12 cellular contexts compared by ENCODE assay signal in the genomic region with DNA sequence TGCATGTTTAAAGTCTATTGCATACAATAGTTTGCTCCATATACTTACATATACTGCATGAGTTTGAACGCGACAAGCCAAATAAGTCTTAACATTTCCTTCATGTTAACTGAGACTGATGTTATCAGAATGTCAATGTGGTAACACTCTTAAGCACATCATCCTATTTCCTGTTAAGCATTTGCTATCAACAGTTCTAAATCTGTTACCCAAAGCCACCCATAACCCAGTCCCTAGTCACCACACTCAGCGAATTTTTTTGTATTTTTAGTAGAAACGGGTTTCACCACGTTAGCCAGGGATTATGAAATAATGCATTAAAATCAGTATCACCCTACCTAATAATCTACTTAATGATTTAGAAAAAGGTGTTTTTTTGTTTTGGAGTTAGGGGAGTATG.
DNase-seq lines count a peak whose midpoint lies in the region; ATAC-seq lines count a peak whose summit lies in the region.
"Had no signal": no experiment of that assay in that cellular context is flagged by ENCODE, and none has a peak within 500 bp of the region (broad histone marks: within the 10 kb centered on the region; RNA-seq: fewer than 3 reads in every experiment).

No MANE protein-coding gene starts in this region.

- peak; percentile 76 for ATAC-seq in stimulated activated naive CD8-positive, alpha-beta T cell treated with anti-CD3 and anti-CD28 coated beads, Interleukin-15, amount 100 ng/mL, for 72 hours
- ATAC-seq in HG02884 (IDR thresholded peaks at IDR 0.05; ENCODE audit: unreplicated experiment): no peak

- H3K27me3 Mint-ChIP-seq in activated naive CD4-positive, alpha-beta T cell treated with anti-CD3 and anti-CD28 coated beads, Interleukin-2, amount 10 ng/mL, durations not matched to agents 7 days and 5 days: no peaks in the 10 kb centered on the region
- H3K27me3 Mint-ChIP-seq in T-helper 1 cell treated with Interleukin-12 subunit alpha and Interleukin-12 subunit beta and Interleukin-4 antibody, amounts not matched to agents 30 μg/mL and 1 μg/mL, for 36 hours (ENCODE audit: low read depth): no peaks in the 10 kb centered on the region
- no peaks in the 10 kb centered on the region for H3K27me3 Mint-ChIP-seq in stimulated activated naive CD8-positive, alpha-beta T cell treated with anti-CD3 and anti-CD28 coated beads, Interleukin-15, amount 100 ng/mL, for 72 hours

- H3K9me3 Mint-ChIP-seq in activated naive CD4-positive, alpha-beta T cell treated with anti-CD3 and anti-CD28 coated beads, Interleukin-2, amount 10 ng/mL, durations not matched to agents 7 days and 5 days: no peaks in the 10 kb centered on the region
- no peaks in the 10 kb centered on the region for H3K9me3 Mint-ChIP-seq in T-helper 1 cell treated with Interleukin-12 subunit alpha and Interleukin-12 subunit beta and Interleukin-4 antibody, amounts not matched to agents 30 μg/mL and 1 μg/mL, for 36 hours
- no peaks in the 10 kb centered on the region for H3K9me3 Mint-ChIP-seq in stimulated activated naive CD8-positive, alpha-beta T cell treated with anti-CD3 and anti-CD28 coated beads, Interleukin-15, amount 100 ng/mL, for 72 hours

- H3K4me3 ChIP-seq in effector memory CD4-positive, alpha-beta T cell (ENCODE audit: insufficient read depth, low read depth, low read length, poor library complexity, severe bottlenecking): no peak overlapping the region
- H3K4me3 ChIP-seq: coronary artery had no signal

- peak overlapping the region; percentile 31 for H3K4me3 Mint-ChIP-seq in activated naive CD4-positive, alpha-beta T cell treated with anti-CD3 and anti-CD28 coated beads, Interleukin-2, amount 10 ng/mL, durations not matched to agents 7 days and 5 days
- peak overlapping the region; percentile 63 for H3K4me3 Mint-ChIP-seq in T-helper 1 cell treated with Interleukin-12 subunit alpha and Interleukin-12 subunit beta and Interleukin-4 antibody, amounts not matched to agents 30 μg/mL and 1 μg/mL, for 36 hours
- peak overlapping the region in 1 of 2 donors; percentile 10 for H3K4me3 Mint-ChIP-seq in stimulated activated naive CD8-positive, alpha-beta T cell treated with anti-CD3 and anti-CD28 coated beads, Interleukin-15, amount 100 ng/mL, for 72 hours

- peaks cover 74% of the 10 kb centered on the region for H3K36me3 ChIP-seq in effector memory CD4-positive, alpha-beta T cell (ENCODE audit: control insufficient read depth, insufficient read depth, low read length)

- H3K27me3 ChIP-seq in effector memory CD4-positive, alpha-beta T cell (replicated peaks; ENCODE audit: control insufficient read depth, insufficient read depth, low read length, poor library complexity, severe bottlenecking): no peaks in the 10 kb centered on the region

- peaks cover 68% of the 10 kb centered on the region for H3K36me3 Mint-ChIP-seq in activated naive CD4-positive, alpha-beta T cell treated with anti-CD3 and anti-CD28 coated beads, Interleukin-2, amount 10 ng/mL, durations not matched to agents 7 days and 5 days
- H3K36me3 Mint-ChIP-seq in T-helper 1 cell treated with Interleukin-12 subunit alpha and Interleukin-12 subunit beta and Interleukin-4 antibody, amounts not matched to agents 30 μg/mL and 1 μg/mL, for 36 hours (ENCODE audit: low read depth): peaks cover 61% of the 10 kb centered on the region

- H3K27ac Mint-ChIP-seq in activated naive CD4-positive, alpha-beta T cell treated with anti-CD3 and anti-CD28 coated beads, Interleukin-2, amount 10 ng/mL, durations not matched to agents 7 days and 5 days: peak overlapping the region; percentile 98
- peak overlapping the region; percentile 85 for H3K27ac Mint-ChIP-seq in T-helper 1 cell treated with Interleukin-12 subunit alpha and Interleukin-12 subunit beta and Interleukin-4 antibody, amounts not matched to agents 30 μg/mL and 1 μg/mL, for 36 hours
- peak overlapping the region; percentile 83 to 89 for H3K27ac Mint-ChIP-seq in stimulated activated naive CD8-positive, alpha-beta T cell treated with anti-CD3 and anti-CD28 coated beads, Interleukin-15, amount 100 ng/mL, for 72 hours

- peaks cover 66% of the 10 kb centered on the region for H3K4me1 Mint-ChIP-seq in activated naive CD4-positive, alpha-beta T cell treated with anti-CD3 and anti-CD28 coated beads, Interleukin-2, amount 10 ng/mL, durations not matched to agents 7 days and 5 days
- peaks cover 49% of the 10 kb centered on the region for H3K4me1 Mint-ChIP-seq in T-helper 1 cell treated with Interleukin-12 subunit alpha and Interleukin-12 subunit beta and Interleukin-4 antibody, amounts not matched to agents 30 μg/mL and 1 μg/mL, for 36 hours (ENCODE audit: low read depth)
- peaks cover 67% of the 10 kb centered on the region for H3K4me1 Mint-ChIP-seq in stimulated activated naive CD8-positive, alpha-beta T cell treated with anti-CD3 and anti-CD28 coated beads, Interleukin-15, amount 100 ng/mL, for 72 hours

- no peaks in the 10 kb centered on the region for H3K9me3 ChIP-seq in effector memory CD4-positive, alpha-beta T cell (ENCODE audit: control insufficient read depth, low read length)

- no peak for DNase-seq in activated naive CD4-positive, alpha-beta T cell treated with anti-CD3 and anti-CD28 coated beads, Interleukin-2, amount 10 ng/mL, durations not matched to agents 7 days and 5 days
- no peak for DNase-seq in activated naive CD4-positive, alpha-beta T cell treated with anti-CD3 and anti-CD28 coated beads, Interleukin-2, amount 50 U/mL, for 16 hours
- DNase-seq in effector memory CD4-positive, alpha-beta T cell: no peak
- no peak for DNase-seq in stimulated activated naive CD8-positive, alpha-beta T cell treated with anti-CD3 and anti-CD28 coated beads, Interleukin-15, amount 100 ng/mL, for 72 hours
- DNase-seq in AG08395 (ENCODE audit: low spot score): no peak
- DNase-seq in NCI-H1417 treated with DMSO at 0.1 percent for 48 hours (lab: John Stamatoyannopoulos, UW): no peak
- DNase-seq: activated CD4-positive, alpha-beta T cell treated with anti-CD3 and anti-CD28 coated beads, Interleukin-2, amount 50 U/mL, for 48 hours; NCI-H2081 treated with DMSO at 0.1 percent for 48 hours; NCI-H774 had no signal

- CTCF ChIA-PET in activated naive CD4-positive, alpha-beta T cell treated with anti-CD3 and anti-CD28 coated beads, Interleukin-2, amount 10 ng/mL, durations not matched to agents 7 days and 5 days (lab: Charles Lee): interaction anchor here (0.9 to 1.0 kb wide), 2 partner anchors 18 to 69 kb away, joined by 3 read pairs; no protein-coding TSS in a partner anchor

- H3K4me1 ChIP-seq in effector memory CD4-positive, alpha-beta T cell (ENCODE audit: control insufficient read depth, insufficient read depth, low read length, poor library complexity, severe bottlenecking): peaks cover 28% of the 10 kb centered on the region

- peak overlapping the region; percentile 63 for H3K27ac ChIP-seq in effector memory CD4-positive, alpha-beta T cell (ENCODE audit: insufficient read depth, low read length, poor library complexity, severe bottlenecking)
- H3K27ac ChIP-seq: coronary artery had no signal
